ENCODE assay signal across 1 cellular context in the genomic region with DNA sequence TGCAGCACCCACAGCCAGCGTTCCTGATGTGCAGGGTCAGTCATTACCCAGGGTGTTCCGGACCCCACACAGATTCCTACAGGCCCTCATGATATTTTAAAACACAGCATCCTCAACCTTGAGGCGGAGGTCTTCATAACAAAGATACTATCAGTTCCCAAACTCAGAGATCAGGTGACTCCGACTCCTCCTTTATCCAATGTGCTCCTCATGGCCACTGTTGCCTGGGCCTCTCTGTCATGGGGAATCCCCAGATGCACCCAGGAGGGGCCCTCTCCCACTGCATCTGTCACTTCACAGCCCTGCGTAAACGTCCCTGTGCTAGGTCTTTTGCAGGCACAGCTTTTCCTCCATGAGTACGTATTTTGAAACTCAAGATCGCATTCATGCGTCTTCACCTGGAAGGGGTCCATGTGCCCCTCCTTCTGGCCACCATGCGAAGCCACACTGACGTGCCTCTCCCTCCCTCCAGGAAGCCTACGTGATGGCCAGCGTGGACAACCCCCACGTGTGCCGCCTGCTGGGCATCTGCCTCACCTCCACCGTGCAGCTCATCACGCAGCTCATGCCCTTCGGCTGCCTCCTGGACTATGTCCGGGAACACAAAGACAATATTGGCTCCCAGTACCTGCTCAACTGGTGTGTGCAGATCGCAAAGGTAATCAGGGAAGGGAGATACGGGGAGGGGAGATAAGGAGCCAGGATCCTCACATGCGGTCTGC.
TF ChIP-seq lines count a peak whose summit lies in the region.

No MANE protein-coding gene starts in this region.

TF ChIP-seq in HepG2, 621 proteins besides CTCF, POLR2A, EP300 and RAD21 (continued from another document and continues in another):
- TF ChIP-seq, protein P1, sequence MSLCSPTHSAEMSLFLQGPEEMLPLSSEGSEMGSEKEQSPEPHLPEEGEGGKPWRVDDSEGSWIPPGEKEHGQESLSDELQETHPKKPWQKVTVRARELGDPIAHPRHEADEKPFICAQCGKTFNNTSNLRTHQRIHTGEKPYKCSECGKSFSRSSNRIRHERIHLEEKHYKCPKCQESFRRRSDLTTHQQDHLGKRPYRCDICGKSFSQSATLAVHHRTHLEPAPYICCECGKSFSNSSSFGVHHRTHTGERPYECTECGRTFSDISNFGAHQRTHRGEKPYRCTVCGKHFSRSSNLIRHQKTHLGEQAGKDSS (CRISPR knock-in tag; IDR thresholded peaks at IDR 0.05; ENCODE audit: borderline replicate concordance, low read depth) = no peak
- no peak for TF ChIP-seq AGO1 (IDR thresholded peaks at IDR 0.05; ENCODE audit: low read depth, low read length, poor library complexity, severe bottlenecking)
- TF ChIP-seq ZSCAN29 (CRISPR knock-in tag; conservative IDR thresholded peaks at IDR 0.05) = no peak
- TF ChIP-seq ZNF781 (CRISPR knock-in tag; IDR thresholded peaks at IDR 0.05; ENCODE audit: borderline replicate concordance, not compliant biosample characterization) = no peak
- no peak for TF ChIP-seq MBNL3 (CRISPR knock-in tag; conservative IDR thresholded peaks at IDR 0.05)
- TF ChIP-seq, protein P2, sequence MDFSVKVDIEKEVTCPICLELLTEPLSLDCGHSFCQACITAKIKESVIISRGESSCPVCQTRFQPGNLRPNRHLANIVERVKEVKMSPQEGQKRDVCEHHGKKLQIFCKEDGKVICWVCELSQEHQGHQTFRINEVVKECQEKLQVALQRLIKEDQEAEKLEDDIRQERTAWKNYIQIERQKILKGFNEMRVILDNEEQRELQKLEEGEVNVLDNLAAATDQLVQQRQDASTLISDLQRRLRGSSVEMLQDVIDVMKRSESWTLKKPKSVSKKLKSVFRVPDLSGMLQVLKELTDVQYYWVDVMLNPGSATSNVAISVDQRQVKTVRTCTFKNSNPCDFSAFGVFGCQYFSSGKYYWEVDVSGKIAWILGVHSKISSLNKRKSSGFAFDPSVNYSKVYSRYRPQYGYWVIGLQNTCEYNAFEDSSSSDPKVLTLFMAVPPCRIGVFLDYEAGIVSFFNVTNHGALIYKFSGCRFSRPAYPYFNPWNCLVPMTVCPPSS (IDR thresholded peaks at IDR 0.05) = no peak
- TF ChIP-seq XBP1 (CRISPR knock-in tag; IDR thresholded peaks at IDR 0.05) = no peak
- TF ChIP-seq ZSCAN12 (CRISPR knock-in tag; IDR thresholded peaks at IDR 0.05) = no peak
- 0 out of 2 replicates have a peak, but pooled peaks have one; percentile 73 for TF ChIP-seq SNAPC2 (CRISPR knock-in tag; IDR thresholded peaks at IDR 0.05)
- TF ChIP-seq, protein P3, sequence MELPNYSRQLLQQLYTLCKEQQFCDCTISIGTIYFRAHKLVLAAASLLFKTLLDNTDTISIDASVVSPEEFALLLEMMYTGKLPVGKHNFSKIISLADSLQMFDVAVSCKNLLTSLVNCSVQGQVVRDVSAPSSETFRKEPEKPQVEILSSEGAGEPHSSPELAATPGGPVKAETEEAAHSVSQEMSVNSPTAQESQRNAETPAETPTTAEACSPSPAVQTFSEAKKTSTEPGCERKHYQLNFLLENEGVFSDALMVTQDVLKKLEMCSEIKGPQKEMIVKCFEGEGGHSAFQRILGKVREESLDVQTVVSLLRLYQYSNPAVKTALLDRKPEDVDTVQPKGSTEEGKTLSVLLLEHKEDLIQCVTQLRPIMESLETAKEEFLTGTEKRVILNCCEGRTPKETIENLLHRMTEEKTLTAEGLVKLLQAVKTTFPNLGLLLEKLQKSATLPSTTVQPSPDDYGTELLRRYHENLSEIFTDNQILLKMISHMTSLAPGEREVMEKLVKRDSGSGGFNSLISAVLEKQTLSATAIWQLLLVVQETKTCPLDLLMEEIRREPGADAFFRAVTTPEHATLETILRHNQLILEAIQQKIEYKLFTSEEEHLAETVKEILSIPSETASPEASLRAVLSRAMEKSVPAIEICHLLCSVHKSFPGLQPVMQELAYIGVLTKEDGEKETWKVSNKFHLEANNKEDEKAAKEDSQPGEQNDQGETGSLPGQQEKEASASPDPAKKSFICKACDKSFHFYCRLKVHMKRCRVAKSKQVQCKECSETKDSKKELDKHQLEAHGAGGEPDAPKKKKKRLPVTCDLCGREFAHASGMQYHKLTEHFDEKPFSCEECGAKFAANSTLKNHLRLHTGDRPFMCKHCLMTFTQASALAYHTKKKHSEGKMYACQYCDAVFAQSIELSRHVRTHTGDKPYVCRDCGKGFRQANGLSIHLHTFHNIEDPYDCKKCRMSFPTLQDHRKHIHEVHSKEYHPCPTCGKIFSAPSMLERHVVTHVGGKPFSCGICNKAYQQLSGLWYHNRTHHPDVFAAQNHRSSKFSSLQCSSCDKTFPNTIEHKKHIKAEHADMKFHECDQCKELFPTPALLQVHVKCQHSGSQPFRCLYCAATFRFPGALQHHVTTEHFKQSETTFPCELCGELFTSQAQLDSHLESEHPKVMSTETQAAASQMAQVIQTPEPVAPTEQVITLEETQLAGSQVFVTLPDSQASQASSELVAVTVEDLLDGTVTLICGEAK (IDR thresholded peaks at IDR 0.05) = no peak
- TF ChIP-seq, protein P3 (CRISPR knock-in tag; IDR thresholded peaks at IDR 0.05) = peak; percentile 15; the same call in 1 of the 2 replicates
- no peak for TF ChIP-seq ADNP (CRISPR knock-in tag; IDR thresholded peaks at IDR 0.05)
- TF ChIP-seq ZFP36L1 (CRISPR knock-in tag; IDR thresholded peaks at IDR 0.05) = no peak
- TF ChIP-seq, protein P4, sequence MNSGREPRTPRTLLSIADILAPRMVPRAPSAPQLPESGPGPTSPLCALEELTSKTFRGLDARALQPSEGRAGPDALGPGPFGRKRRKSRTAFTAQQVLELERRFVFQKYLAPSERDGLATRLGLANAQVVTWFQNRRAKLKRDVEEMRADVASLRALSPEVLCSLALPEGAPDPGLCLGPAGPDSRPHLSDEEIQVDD (CRISPR knock-in tag; IDR thresholded peaks at IDR 0.05; ENCODE audit: borderline replicate concordance) = no peak
- TF ChIP-seq, protein P5, sequence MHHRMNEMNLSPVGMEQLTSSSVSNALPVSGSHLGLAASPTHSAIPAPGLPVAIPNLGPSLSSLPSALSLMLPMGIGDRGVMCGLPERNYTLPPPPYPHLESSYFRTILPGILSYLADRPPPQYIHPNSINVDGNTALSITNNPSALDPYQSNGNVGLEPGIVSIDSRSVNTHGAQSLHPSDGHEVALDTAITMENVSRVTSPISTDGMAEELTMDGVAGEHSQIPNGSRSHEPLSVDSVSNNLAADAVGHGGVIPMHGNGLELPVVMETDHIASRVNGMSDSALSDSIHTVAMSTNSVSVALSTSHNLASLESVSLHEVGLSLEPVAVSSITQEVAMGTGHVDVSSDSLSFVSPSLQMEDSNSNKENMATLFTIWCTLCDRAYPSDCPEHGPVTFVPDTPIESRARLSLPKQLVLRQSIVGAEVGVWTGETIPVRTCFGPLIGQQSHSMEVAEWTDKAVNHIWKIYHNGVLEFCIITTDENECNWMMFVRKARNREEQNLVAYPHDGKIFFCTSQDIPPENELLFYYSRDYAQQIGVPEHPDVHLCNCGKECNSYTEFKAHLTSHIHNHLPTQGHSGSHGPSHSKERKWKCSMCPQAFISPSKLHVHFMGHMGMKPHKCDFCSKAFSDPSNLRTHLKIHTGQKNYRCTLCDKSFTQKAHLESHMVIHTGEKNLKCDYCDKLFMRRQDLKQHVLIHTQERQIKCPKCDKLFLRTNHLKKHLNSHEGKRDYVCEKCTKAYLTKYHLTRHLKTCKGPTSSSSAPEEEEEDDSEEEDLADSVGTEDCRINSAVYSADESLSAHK (CRISPR knock-in tag; IDR thresholded peaks at IDR 0.05; ENCODE audit: borderline replicate concordance) = no peak
- TF ChIP-seq POLR2G (IDR thresholded peaks at IDR 0.05; ENCODE audit: low read depth, low read length) = peak; percentile 20; the same call in 1 of the 2 replicates
- TF ChIP-seq GPN1 (CRISPR knock-in tag; IDR thresholded peaks at IDR 0.05; ENCODE audit: borderline replicate concordance) = no peak
- TF ChIP-seq PAX8 (CRISPR knock-in tag; IDR thresholded peaks at IDR 0.05; ENCODE audit: borderline replicate concordance) = no peak
- no peak for TF ChIP-seq NFYC (CRISPR knock-in tag; IDR thresholded peaks at IDR 0.05)
- TF ChIP-seq ZNF335 (CRISPR knock-in tag; IDR thresholded peaks at IDR 0.05) = no peak
- TF ChIP-seq ZKSCAN5 (CRISPR knock-in tag; IDR thresholded peaks at IDR 0.05) = no peak
- no peak for TF ChIP-seq ZNF550 (CRISPR knock-in tag; IDR thresholded peaks at IDR 0.05; ENCODE audit: borderline replicate concordance)
- no peak for TF ChIP-seq MAFG (CRISPR knock-in tag; IDR thresholded peaks at IDR 0.05)
- TF ChIP-seq ZNF775 (CRISPR knock-in tag; IDR thresholded peaks at IDR 0.05; ENCODE audit: borderline replicate concordance) = no peak
- no peak for TF ChIP-seq MLLT10 (CRISPR knock-in tag; IDR thresholded peaks at IDR 0.05)
- TF ChIP-seq, protein P6, sequence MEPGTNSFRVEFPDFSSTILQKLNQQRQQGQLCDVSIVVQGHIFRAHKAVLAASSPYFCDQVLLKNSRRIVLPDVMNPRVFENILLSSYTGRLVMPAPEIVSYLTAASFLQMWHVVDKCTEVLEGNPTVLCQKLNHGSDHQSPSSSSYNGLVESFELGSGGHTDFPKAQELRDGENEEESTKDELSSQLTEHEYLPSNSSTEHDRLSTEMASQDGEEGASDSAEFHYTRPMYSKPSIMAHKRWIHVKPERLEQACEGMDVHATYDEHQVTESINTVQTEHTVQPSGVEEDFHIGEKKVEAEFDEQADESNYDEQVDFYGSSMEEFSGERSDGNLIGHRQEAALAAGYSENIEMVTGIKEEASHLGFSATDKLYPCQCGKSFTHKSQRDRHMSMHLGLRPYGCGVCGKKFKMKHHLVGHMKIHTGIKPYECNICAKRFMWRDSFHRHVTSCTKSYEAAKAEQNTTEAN (CRISPR knock-in tag; conservative IDR thresholded peaks at IDR 0.05) = no peak
- TF ChIP-seq, protein P7, sequence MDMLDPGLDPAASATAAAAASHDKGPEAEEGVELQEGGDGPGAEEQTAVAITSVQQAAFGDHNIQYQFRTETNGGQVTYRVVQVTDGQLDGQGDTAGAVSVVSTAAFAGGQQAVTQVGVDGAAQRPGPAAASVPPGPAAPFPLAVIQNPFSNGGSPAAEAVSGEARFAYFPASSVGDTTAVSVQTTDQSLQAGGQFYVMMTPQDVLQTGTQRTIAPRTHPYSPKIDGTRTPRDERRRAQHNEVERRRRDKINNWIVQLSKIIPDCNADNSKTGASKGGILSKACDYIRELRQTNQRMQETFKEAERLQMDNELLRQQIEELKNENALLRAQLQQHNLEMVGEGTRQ (IDR thresholded peaks at IDR 0.05; ENCODE audit: low read depth, low read length) = no peak
- TF ChIP-seq, protein P7 (CRISPR knock-in tag; IDR thresholded peaks at IDR 0.05; ENCODE audit: borderline replicate concordance) = no peak
- TF ChIP-seq, protein P8, sequence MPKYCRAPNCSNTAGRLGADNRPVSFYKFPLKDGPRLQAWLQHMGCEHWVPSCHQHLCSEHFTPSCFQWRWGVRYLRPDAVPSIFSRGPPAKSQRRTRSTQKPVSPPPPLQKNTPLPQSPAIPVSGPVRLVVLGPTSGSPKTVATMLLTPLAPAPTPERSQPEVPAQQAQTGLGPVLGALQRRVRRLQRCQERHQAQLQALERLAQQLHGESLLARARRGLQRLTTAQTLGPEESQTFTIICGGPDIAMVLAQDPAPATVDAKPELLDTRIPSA (CRISPR knock-in tag; IDR thresholded peaks at IDR 0.05; ENCODE audit: borderline replicate concordance) = no peak
- TF ChIP-seq POLR2AphosphoS5 (IDR thresholded peaks at IDR 0.05; ENCODE audit: low read depth, low read length) = peak; percentile 37
- TF ChIP-seq, protein P9, sequence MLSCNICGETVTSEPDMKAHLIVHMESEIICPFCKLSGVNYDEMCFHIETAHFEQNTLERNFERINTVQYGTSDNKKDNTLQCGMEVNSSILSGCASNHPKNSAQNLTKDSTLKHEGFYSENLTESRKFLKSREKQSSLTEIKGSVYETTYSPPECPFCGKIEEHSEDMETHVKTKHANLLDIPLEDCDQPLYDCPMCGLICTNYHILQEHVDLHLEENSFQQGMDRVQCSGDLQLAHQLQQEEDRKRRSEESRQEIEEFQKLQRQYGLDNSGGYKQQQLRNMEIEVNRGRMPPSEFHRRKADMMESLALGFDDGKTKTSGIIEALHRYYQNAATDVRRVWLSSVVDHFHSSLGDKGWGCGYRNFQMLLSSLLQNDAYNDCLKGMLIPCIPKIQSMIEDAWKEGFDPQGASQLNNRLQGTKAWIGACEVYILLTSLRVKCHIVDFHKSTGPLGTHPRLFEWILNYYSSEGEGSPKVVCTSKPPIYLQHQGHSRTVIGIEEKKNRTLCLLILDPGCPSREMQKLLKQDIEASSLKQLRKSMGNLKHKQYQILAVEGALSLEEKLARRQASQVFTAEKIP (CRISPR knock-in tag; IDR thresholded peaks at IDR 0.05; ENCODE audit: borderline replicate concordance) = no peak
- TF ChIP-seq TBX3 (IDR thresholded peaks at IDR 0.05; ENCODE audit: borderline replicate concordance) = peak; percentile 24; the same call in 1 of the 2 replicates
- TF ChIP-seq ZNF589 (CRISPR knock-in tag; conservative IDR thresholded peaks at IDR 0.05) = peak; percentile 76; the same call in 1 of the 2 replicates
- TF ChIP-seq PCBP2 (optimal IDR thresholded peaks at IDR 0.05; ENCODE audit: low read depth, low read length, poor library complexity, severe bottlenecking) = no peak
- no peak for TF ChIP-seq SAP130 (CRISPR knock-in tag; IDR thresholded peaks at IDR 0.05; ENCODE audit: low read depth)
- TF ChIP-seq KDM2A (CRISPR knock-in tag; IDR thresholded peaks at IDR 0.05; ENCODE audit: borderline replicate concordance, low read depth) = no peak; the same call in 1 of the 2 replicates
- TF ChIP-seq KDM1A (CRISPR knock-in tag; IDR thresholded peaks at IDR 0.05) = no peak
